Comparison of ENCODE assay signal across 19 cellular contexts in the genomic region with DNA sequence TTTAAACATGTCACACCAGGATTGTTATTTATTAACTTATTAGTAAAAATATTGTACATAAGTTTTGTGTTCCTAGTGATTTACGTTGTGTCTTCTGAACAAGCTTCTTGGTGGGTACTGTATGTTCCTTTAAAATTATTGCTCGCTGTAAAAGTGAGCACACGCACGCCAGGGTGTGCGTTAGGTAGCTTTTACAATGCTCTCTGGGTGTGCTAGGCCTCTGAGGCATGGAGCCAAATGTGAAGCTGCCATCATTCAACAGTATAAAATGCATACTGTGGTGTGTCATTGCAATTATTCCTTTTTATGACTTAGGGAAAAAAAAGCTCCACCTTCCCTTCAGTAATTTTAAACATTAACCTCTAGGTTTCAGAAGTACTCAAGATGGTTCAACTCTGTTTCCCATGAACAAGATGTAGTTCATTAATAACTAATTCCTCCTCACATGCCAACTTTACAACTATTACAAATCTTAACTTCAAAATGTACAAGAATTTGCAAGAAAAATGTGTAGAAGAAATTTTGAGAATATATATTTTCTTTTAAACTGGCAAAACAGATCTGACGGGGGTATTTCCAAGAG. TPM values are rescaled to one million over a fixed set of nuclear protein-coding genes. Genes with fewer than 3 reads are reported as not detected.
"Had no signal": no experiment of that assay in that cellular context is flagged by ENCODE, and none has a peak within 500 bp of the region (broad histone marks: within the 10 kb centered on the region; RNA-seq: fewer than 3 reads in every experiment).

No MANE protein-coding gene starts in this region.

- H3K27me3 Mint-ChIP-seq: brain; central memory CD8-positive, alpha-beta T cell; dendritic cell treated with granulocyte-macrophage colony-stimulating factor and Interleukin-4, amounts not matched to agents 40 ng/mL and 50 ng/mL, for 4 days; naive B cell; T-helper 17 cell had no signal

- H3K9me3 Mint-ChIP-seq: activated naive CD4-positive, alpha-beta T cell treated with anti-CD3 and anti-CD28 coated beads, Interleukin-2, amount 50 U/mL, for 72 hours; brain; central memory CD8-positive, alpha-beta T cell; dendritic cell treated with granulocyte-macrophage colony-stimulating factor and Interleukin-4, amounts not matched to agents 40 ng/mL and 50 ng/mL, for 4 days; naive B cell had no signal

- H3K27ac ChIP-seq: lower lobe of right lung, right lobe of liver, spleen, upper lobe of left lung had no signal

- H3K36me3 Mint-ChIP-seq: activated naive CD4-positive, alpha-beta T cell treated with anti-CD3 and anti-CD28 coated beads, Interleukin-2, amount 50 U/mL, for 72 hours; brain; naive B cell had no signal

- H3K4me3 Mint-ChIP-seq: brain; central memory CD8-positive, alpha-beta T cell; dendritic cell treated with granulocyte-macrophage colony-stimulating factor and Interleukin-4, amounts not matched to agents 40 ng/mL and 50 ng/mL, for 4 days; naive B cell; T-helper 17 cell had no signal

- H3K4me3 ChIP-seq: lower lobe of right lung, right lobe of liver, spleen, upper lobe of left lung had no signal

- H3K27ac Mint-ChIP-seq: activated naive CD4-positive, alpha-beta T cell treated with anti-CD3 and anti-CD28 coated beads, Interleukin-2, amount 50 U/mL, for 72 hours; brain; dendritic cell treated with granulocyte-macrophage colony-stimulating factor and Interleukin-4, amounts not matched to agents 40 ng/mL and 50 ng/mL, for 4 days; naive B cell; progenitor cell of endocrine pancreas; T-helper 17 cell had no signal

- H3K4me1 ChIP-seq: lower lobe of right lung, right lobe of liver, spleen, upper lobe of left lung had no signal

- H3K9me3 ChIP-seq: lower lobe of right lung, right lobe of liver, spleen, upper lobe of left lung had no signal

- H3K27me3 ChIP-seq: right lobe of liver, spleen, upper lobe of left lung had no signal

- H3K4me1 Mint-ChIP-seq: central memory CD8-positive, alpha-beta T cell; naive B cell; T-helper 17 cell had no signal

- DNase-seq: activated CD4-positive, alpha-beta T cell treated with anti-CD3 and anti-CD28 coated beads, Interleukin-2, amount 50 U/mL, for 4 hours; activated CD4-positive, CD25-positive, alpha-beta regulatory T cell treated with anti-CD3 and anti-CD28 coated beads, Interleukin-2, amount 50 U/mL, for 72 hours; activated effector memory CD4-positive, alpha-beta T cell treated with anti-CD3 and anti-CD28 coated beads, Interleukin-2, amount 50 U/mL, for 16 hours; activated T-cell treated with anti-CD3 and anti-CD28 coated beads, Interleukin-2, amount 50 U/mL, for 1 hour; amniotic stem cell; hippocampal formation; lower lobe of right lung; midbrain; naive B cell; right lobe of liver; spleen; stimulated activated naive CD4-positive, alpha-beta T cell treated with Interleukin-2 at 50 U/mL for 16 hours; T-helper 17 cell had no signal

- ATAC-seq: activated naive CD4-positive, alpha-beta T cell treated with anti-CD3 and anti-CD28 coated beads, Interleukin-2, amount 50 U/mL, for 72 hours; lower lobe of right lung; right lobe of liver; T-helper 17 cell had no signal

- H3K36me3 ChIP-seq: lower lobe of right lung, right lobe of liver, spleen, upper lobe of left lung had no signal

RNA-seq across cellular contexts. Expression of a gene that starts 42.4 kb away (rescaled TPM):
- total RNA-seq: activated naive CD4-positive, alpha-beta T cell treated with anti-CD3 and anti-CD28 coated beads, Interleukin-2, amount 50 U/mL, for 72 hours; lower lobe of right lung; progenitor cell of endocrine pancreas; right lobe of liver; spleen; T-helper 17 cell; upper lobe of left lung had no signal
